ENCODE assay signal across 8 cellular contexts in genomic region chr9:37903831-37904646, GRCh38. TPM values are rescaled to one million over a fixed set of nuclear protein-coding genes. Genes with fewer than 3 reads are reported as not detected.
DNase-seq lines count a peak whose midpoint lies in the region; ATAC-seq and TF ChIP-seq lines count a peak whose summit lies in the region.

Gene SLC25A51, minus strand, starts transcription at chr9:37904127. Its CDS starts 15,577 bp downstream, at chr9:37888550.

- H3K36me3 ChIP-seq in breast epithelium = no peaks in the 10 kb centered on the region

- no peaks in the 10 kb centered on the region for H3K9me3 ChIP-seq in breast epithelium

- intact Hi-C loops in breast epithelium (cut with DNase I; ENCODE audit: low total_unique reads) = no loop called here

- no peak for TF ChIP-seq POLR2A in breast epithelium (IDR thresholded peaks at IDR 0.05)

- peaks cover 0 to 8% of the 10 kb centered on the region in 2 donors for H3K4me1 ChIP-seq in breast epithelium

- TF ChIP-seq CTCF in VCaP (conservative IDR thresholded peaks at IDR 0.05) (peak; percentile 94), breast epithelium (IDR thresholded peaks at IDR 0.05) (peak; percentile 91 to 98 (median 96))

- no peaks in the 10 kb centered on the region for H3K27me3 ChIP-seq in breast epithelium

- ATAC-seq in GM18870 (IDR thresholded peaks at IDR 0.05; ENCODE audit: unreplicated experiment) (peak; percentile 83), HG03135 (IDR thresholded peaks at IDR 0.05; ENCODE audit: unreplicated experiment) (peak; percentile 81)

- peak; percentile 95 for DNase-seq in AG08395 (ENCODE audit: low spot score)
- DNase-seq in NCI-H2196 (lab: John Stamatoyannopoulos, UW; ENCODE audit: unreplicated experiment) = peak; percentile 95
- peak; percentile 92 to 95 for DNase-seq in breast epithelium (ENCODE audit: low spot score in 2 of 2)
- DNase-seq in iPS-NIHi11 (ENCODE audit: low spot score) = peak; percentile 98
- peak; percentile 90 for DNase-seq in smooth muscle cell of the brain vasculature (ENCODE audit: low read depth, low spot score)

- H3K4me3 ChIP-seq in breast epithelium = peak within 1 kb of the TSS; percentile 85 to 96 (median 92)

- H3K27ac ChIP-seq in VCaP = peak within 1 kb of the TSS; percentile 92
- peak within 1 kb of the TSS; percentile 84 to 85 for H3K27ac ChIP-seq in breast epithelium

RNA-seq across cellular contexts. Expression of gene SLC25A51, which starts in this region (rescaled TPM):
- total RNA-seq in breast epithelium = 10 to 100 TPM; 22.5 to 43.7 (median 30.8) TPM

Comparison
In these comparisons a context has a peak if more than half of its experiments do, and no peak if none do; other contexts are left out.
1. Peak in every context shown above with its lines: DNase-seq, ATAC-seq, H3K4me3 ChIP-seq and H3K27ac ChIP-seq.